ENCODE assay signal across 21 cellular contexts in genomic region chr17:31379796-31380195, GRCh38. TPM values are rescaled to one million over a fixed set of nuclear protein-coding genes. Genes with fewer than 3 reads are reported as not detected.
"Had no signal": no experiment of that assay in that cellular context is flagged by ENCODE, and none has a peak within 500 bp of the region (broad histone marks: within the 10 kb centered on the region; RNA-seq: fewer than 3 reads in every experiment).

No MANE protein-coding gene starts in this region.

- ATAC-seq: gastroesophageal sphincter; left cardiac atrium; left ventricle myocardium superior; naive thymus-derived CD4-positive, alpha-beta T cell had no signal

- DNase-seq: cerebellar nuclear complex; esophagus squamous epithelium; foreskin fibroblast; kidney; left cardiac atrium; left ventricle myocardium superior; mesendoderm; naive thymus-derived CD4-positive, alpha-beta T cell; nephron progenitor cell; posterior cingulate gyrus; small intestine; stimulated activated CD4-positive, alpha-beta T cell treated with anti-CD3 and anti-CD28 coated beads, Interleukin-12 subunit alpha, Interleukin-12 subunit beta, amount 100 ng/mL, for 4 hours; stimulated activated naive CD4-positive, alpha-beta T cell; tibial artery had no signal

- H3K9me3 Mint-ChIP-seq: dendritic cell treated with granulocyte-macrophage colony-stimulating factor and Interleukin-4, amounts not matched to agents 40 ng/mL and 50 ng/mL, for 4 days; naive thymus-derived CD4-positive, alpha-beta T cell; nephron progenitor cell had no signal

- H3K4me1 Mint-ChIP-seq: naive thymus-derived CD4-positive, alpha-beta T cell; nephron progenitor cell had no signal

- H3K4me3 ChIP-seq: esophagus squamous epithelium, gastroesophageal sphincter, hepatocyte, lung, right atrium auricular region, tibial artery had no signal

- H3K4me3 Mint-ChIP-seq: dendritic cell treated with granulocyte-macrophage colony-stimulating factor and Interleukin-4, amounts not matched to agents 40 ng/mL and 50 ng/mL, for 4 days; naive thymus-derived CD4-positive, alpha-beta T cell; nephron progenitor cell had no signal

- H3K27me3 Mint-ChIP-seq: dendritic cell treated with granulocyte-macrophage colony-stimulating factor and Interleukin-4, amounts not matched to agents 40 ng/mL and 50 ng/mL, for 4 days; naive thymus-derived CD4-positive, alpha-beta T cell had no signal

- H3K27ac ChIP-seq: esophagus squamous epithelium, gastroesophageal sphincter, hepatocyte, neutrophil, right atrium auricular region, tibial artery had no signal

- H3K27me3 ChIP-seq: esophagus squamous epithelium, gastroesophageal sphincter, hepatocyte, neutrophil, right atrium auricular region, tibial artery had no signal

- H3K27ac Mint-ChIP-seq: dendritic cell treated with granulocyte-macrophage colony-stimulating factor and Interleukin-4, amounts not matched to agents 40 ng/mL and 50 ng/mL, for 4 days; naive thymus-derived CD4-positive, alpha-beta T cell; nephron progenitor cell had no signal

RNA-seq across cellular contexts. Expression of gene EVI2A, which starts 58.4 kb away (rescaled TPM):
- total RNA-seq: epithelial cell of proximal tubule had no signal
